ENCODE assay signal across 8 cellular contexts in genomic region chr4:40672528-40673522, GRCh38. TPM values are rescaled to one million over a fixed set of nuclear protein-coding genes. Genes with fewer than 3 reads are reported as not detected.
DNase-seq lines count a peak whose midpoint lies in the region; ATAC-seq, FAIRE-seq and TF ChIP-seq lines count a peak whose summit lies in the region.

No MANE protein-coding gene starts in this region.

- peak overlapping the region in 1 of 2 donors; percentile 74 for H3K27ac ChIP-seq in small intestine (ENCODE audit: low read depth in 1 of 2, low read length in 1 of 2)

- TF ChIP-seq CTCF in lower leg skin (IDR thresholded peaks at IDR 0.05): no peak

- no peak for TF ChIP-seq POLR2A in lower leg skin (IDR thresholded peaks at IDR 0.05)

- no peaks in the 10 kb centered on the region for H3K9me3 ChIP-seq in small intestine (ENCODE audit: control insufficient read depth, low read depth)

- no peaks in the 10 kb centered on the region for H3K27me3 Mint-ChIP-seq in activated T-cell treated with anti-CD3 and anti-CD28 coated beads, Interleukin-2, amount 50 U/mL, for 24 hours

- WGBS in small intestine, 3 donors: 51 to 68% (median 65%) methylated on average over 15 of the region's 15 CpGs
- 62 to 63% methylated on average over 15 of the region's 15 CpGs for WGBS in lower leg skin, 2 donors

- H3K4me1 Mint-ChIP-seq in activated T-cell treated with anti-CD3 and anti-CD28 coated beads, Interleukin-2, amount 50 U/mL, for 24 hours (ENCODE audit: low read depth): peaks cover 61% of the 10 kb centered on the region

- no peaks in the 10 kb centered on the region for H3K9me3 Mint-ChIP-seq in activated T-cell treated with anti-CD3 and anti-CD28 coated beads, Interleukin-2, amount 50 U/mL, for 24 hours

- H3K4me3 ChIP-seq in small intestine (ENCODE audit: low read depth in 1 of 2, low read length in 2 of 2) (no peak overlapping the region), lower leg skin (ENCODE audit: low read depth, poor library complexity, severe bottlenecking) (no peak overlapping the region)

- no peaks in the 10 kb centered on the region for H3K36me3 Mint-ChIP-seq in activated T-cell treated with anti-CD3 and anti-CD28 coated beads, Interleukin-2, amount 50 U/mL, for 24 hours (ENCODE audit: low read depth)

- no peaks in the 10 kb centered on the region for H3K4me1 ChIP-seq in small intestine (ENCODE audit: control insufficient read depth in 2 of 2, insufficient read depth in 1 of 2, low read depth in 1 of 2, low read length in 1 of 2)

- H3K27me3 ChIP-seq in small intestine (ENCODE audit: control insufficient read depth in 2 of 2, insufficient read depth in 2 of 2, low read length in 2 of 2): no peaks in the 10 kb centered on the region

- H3K4me3 Mint-ChIP-seq in activated T-cell treated with anti-CD3 and anti-CD28 coated beads, Interleukin-2, amount 50 U/mL, for 24 hours: peak overlapping the region; percentile 65

- ATAC-seq in GM18499 (IDR thresholded peaks at IDR 0.05; ENCODE audit: insufficient read depth, unreplicated experiment) (peak; percentile 87), HG02763 (IDR thresholded peaks at IDR 0.05; ENCODE audit: unreplicated experiment) (peak; percentile 66)

- intact Hi-C loops in head of caudate nucleus (cut with DNase I) (no loop called here), lower leg skin (cut with DNase I; ENCODE audit: low total_unique reads) (no loop called here)

- H3K27ac Mint-ChIP-seq in activated T-cell treated with anti-CD3 and anti-CD28 coated beads, Interleukin-2, amount 50 U/mL, for 24 hours: peak overlapping the region; percentile 97

- no peak for FAIRE-seq in small intestine (lab: Jason Lieb, UNC)

- H3K36me3 ChIP-seq in small intestine (ENCODE audit: control insufficient read depth in 2 of 2, insufficient read depth in 2 of 2, low read length in 2 of 2): no peaks in the 10 kb centered on the region

- DNase-seq in A172 (ENCODE audit: low spot score) (peak; percentile 98), NCI-H2227 (lab: John Stamatoyannopoulos, UW; ENCODE audit: unreplicated experiment) (peak; percentile 29), head of caudate nucleus (peak in 28 of 42 donors; percentile 9 to 81 (median 40)), small intestine (peak; percentile 30), lower leg skin (ENCODE audit: low spot score in 2 of 2) (no peak)
- DNase-seq in activated T-cell treated with anti-CD3 and anti-CD28 coated beads, Interleukin-2, amount 50 U/mL, for 24 hours: peak; percentile 61

RNA-seq across cellular contexts. Expression of gene RBM47, which starts 43.2 kb away (rescaled TPM):
- total RNA-seq in A172 (2014; rRNA removed; shearing (Covaris generic)): 2.8 and 4.9 TPM in 2 replicates
- polyA plus RNA-seq in small intestine: 100 to 1,000 TPM in 1 of 3 donors, 10 to 100 TPM in 2; 49.5 to 111 (median 100.0) TPM
- total RNA-seq in lower leg skin: 10 to 100 TPM; 38.4 to 73.8 (median 46.9) TPM

Comparison
In these comparisons a context has a peak if more than half of its experiments do, and no peak if none do; other contexts are left out.
1. DNase-seq: peak in A172 (single experiment), NCI-H2227 (single experiment), activated T-cell treated with anti-CD3 and anti-CD28 coated beads, Interleukin-2, amount 50 U/mL, for 24 hours (single experiment), head of caudate nucleus (28 of 42) and small intestine (single experiment); none in lower leg skin (0 of 2).